8 cellular contexts compared by ENCODE assay signal in the genomic region with DNA sequence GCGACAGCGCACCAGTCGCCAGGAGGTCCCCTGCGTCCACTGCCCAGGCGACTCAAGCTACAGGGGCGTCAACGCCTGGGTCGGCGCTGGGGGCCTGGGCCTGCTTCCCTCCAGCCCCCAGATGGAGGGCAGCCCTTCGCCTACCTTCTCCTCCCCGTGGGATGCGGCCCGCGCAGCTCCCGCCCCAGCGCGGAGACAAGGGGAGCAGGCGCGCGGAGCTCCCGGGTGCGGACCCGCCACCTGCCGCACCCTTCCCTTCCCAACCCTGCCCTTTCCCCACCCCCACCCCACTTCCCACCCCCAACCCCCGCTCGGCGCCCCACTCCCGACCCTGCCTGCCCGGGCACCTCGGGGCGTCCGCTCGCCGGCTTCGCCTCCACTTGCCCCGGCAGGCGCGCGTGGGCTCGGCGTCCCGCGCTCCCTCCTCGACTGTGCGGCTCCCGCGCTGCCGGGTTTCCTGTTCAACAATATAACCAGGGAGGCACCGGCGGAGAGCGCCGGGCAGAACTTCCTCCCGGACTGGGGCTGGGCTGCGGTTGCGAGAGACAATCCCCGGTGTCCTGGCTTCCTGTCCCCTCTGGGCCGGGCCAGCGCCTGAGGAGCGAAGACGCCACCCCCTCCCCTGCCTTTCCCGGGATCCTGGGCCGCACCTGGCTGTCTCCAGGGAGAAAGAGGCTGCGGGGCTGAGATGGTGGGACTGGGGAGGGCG. TPM values are rescaled to one million over a fixed set of nuclear protein-coding genes. Genes with fewer than 3 reads are reported as not detected.
DNase-seq lines count a peak whose midpoint lies in the region; TF ChIP-seq lines count a peak whose summit lies in the region.

ARHGAP27 (minus strand) TSS at position 466 of the 709 bp plus-strand sequence. CDS start 2,591 bp downstream, outside the sequence.

- H3K27ac Mint-ChIP-seq in IgD-negative memory B cell (peak within 1 kb of the TSS; percentile 64 to 73 (median 70)), progenitor cell of endocrine pancreas (no peak within 1 kb of the TSS)

- H3K27me3 Mint-ChIP-seq in IgD-negative memory B cell (no peaks in the 10 kb centered on the region), progenitor cell of endocrine pancreas (peaks cover 43% of the 10 kb centered on the region)

- H3K36me3 Mint-ChIP-seq in IgD-negative memory B cell (no peaks in the 10 kb centered on the region), progenitor cell of endocrine pancreas (ENCODE audit: insufficient read depth) (no peaks in the 10 kb centered on the region)

- intact Hi-C loops in cardiac septum (cut with DNase I), result no loop called here

- H3K4me1 Mint-ChIP-seq in IgD-negative memory B cell (peaks cover 18 to 26% (median 22%) of the 10 kb centered on the region in 3 donors), progenitor cell of endocrine pancreas (ENCODE audit: low read depth) (peaks cover 7% of the 10 kb centered on the region)

- no peaks in the 10 kb centered on the region for H3K9me3 Mint-ChIP-seq in IgD-negative memory B cell
- no peaks in the 10 kb centered on the region for H3K9me3 Mint-ChIP-seq in progenitor cell of endocrine pancreas (ENCODE audit: low read depth)

- TF ChIP-seq CTCF in progenitor cell of endocrine pancreas (IDR thresholded peaks at IDR 0.05; ENCODE audit: unreplicated experiment), result no peak

- H3K4me3 Mint-ChIP-seq in IgD-negative memory B cell (peak within 1 kb of the TSS; percentile 81 to 95 (median 90)), progenitor cell of endocrine pancreas (ENCODE audit: low read depth) (peak within 1 kb of the TSS; percentile 71)

- DNase-seq in CD1c-positive myeloid dendritic cell (ENCODE audit: extremely low spot score) (peak; percentile 79), cardiac septum (ENCODE audit: low spot score) (peak; percentile 91), progenitor cell of endocrine pancreas (ENCODE audit: low spot score, unreplicated experiment) (no peak), NCI-H774 (lab: John Stamatoyannopoulos, UW) (no peak), NK-92 (lab: John Stamatoyannopoulos, UW; ENCODE audit: unreplicated experiment) (no peak)
- peak; percentile 34 to 42 for DNase-seq in activated T-cell treated with anti-CD3 and anti-CD28 coated beads, Interleukin-2, amount 50 U/mL, for 48 hours
- DNase-seq in stimulated activated CD4-positive, alpha-beta T cell treated with anti-CD3 and anti-CD28 coated beads, Interleukin-1b, Interleukin-23, amount 100 ng/mL, for 48 hours, result no peak

RNA-seq across cellular contexts. Expression of gene ARHGAP27, which starts in this region (rescaled TPM):
- polyA plus RNA-seq in IgD-negative memory B cell, result 65.3 TPM
- 20.0 TPM for total RNA-seq in cardiac septum
- total RNA-seq in progenitor cell of endocrine pancreas, result 7.6 and 12.7 TPM in 2 replicates

Comparison
In these comparisons a context has a peak if more than half of its experiments do, and no peak if none do; other contexts are left out.
1. DNase-seq: peak in CD1c-positive myeloid dendritic cell (single experiment), activated T-cell treated with anti-CD3 and anti-CD28 coated beads, Interleukin-2, amount 50 U/mL, for 48 hours (2 of 2) and cardiac septum (single experiment); none in progenitor cell of endocrine pancreas (single experiment), NCI-H774 (single experiment), NK-92 (single experiment) and stimulated activated CD4-positive, alpha-beta T cell treated with anti-CD3 and anti-CD28 coated beads, Interleukin-1b, Interleukin-23, amount 100 ng/mL, for 48 hours (single experiment).